Comparison of ENCODE assay signal across 1 cellular context in the genomic region with DNA sequence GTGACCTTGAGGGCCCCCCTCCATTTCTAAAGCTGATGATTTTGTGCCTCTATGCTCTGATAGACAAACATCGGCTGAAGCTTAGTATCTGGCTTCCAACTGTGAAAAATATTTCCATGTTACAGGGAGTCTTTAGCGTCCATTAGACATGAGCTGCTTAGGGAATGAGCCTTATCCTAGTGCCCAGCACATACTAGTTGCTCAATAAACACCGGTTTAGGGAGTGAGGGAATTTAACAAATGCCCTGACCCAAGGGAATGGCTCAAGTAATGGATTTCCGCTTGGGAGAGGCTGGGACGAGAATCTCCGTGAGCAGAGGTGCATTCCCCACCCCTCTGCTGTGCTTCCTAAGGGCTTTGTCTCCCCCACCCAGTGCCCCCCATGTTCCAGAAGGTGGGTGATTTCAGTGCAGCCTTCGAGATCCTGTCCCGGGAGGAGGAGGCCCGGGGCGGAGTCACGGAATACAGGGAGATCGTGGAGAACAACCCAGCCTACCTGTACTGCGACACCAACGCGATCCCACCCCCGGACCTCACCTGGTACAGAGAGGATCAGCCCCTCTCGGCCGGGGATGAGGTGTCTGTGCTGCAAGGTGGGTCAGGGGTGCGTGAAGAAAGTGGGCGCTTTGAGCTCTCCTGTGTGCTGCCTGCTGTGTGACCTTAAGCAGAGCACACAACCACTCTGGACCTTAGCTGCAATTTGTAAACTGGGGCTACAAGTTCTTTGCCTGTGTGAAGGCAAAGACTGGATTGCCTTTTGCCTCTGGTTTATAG.
A peak's percentile ranks its signal among the peaks of the same experiment; 100 is the strongest.
TF ChIP-seq lines count a peak whose summit lies in the region.

No MANE protein-coding gene starts in this region.

TF ChIP-seq in HEK293, 187 proteins besides CTCF, POLR2A, EP300 and RAD21 (continued from another document):
- TF ChIP-seq PATZ1 (tag by site-specific recombination; IDR thresholded peaks at IDR 0.05), result no peak
- TF ChIP-seq ZNF324 (tag by site-specific recombination; IDR thresholded peaks at IDR 0.05), result no peak
- TF ChIP-seq ZNF664 (tag by site-specific recombination; IDR thresholded peaks at IDR 0.05), result peak; percentile 91
